In the genomic region with DNA sequence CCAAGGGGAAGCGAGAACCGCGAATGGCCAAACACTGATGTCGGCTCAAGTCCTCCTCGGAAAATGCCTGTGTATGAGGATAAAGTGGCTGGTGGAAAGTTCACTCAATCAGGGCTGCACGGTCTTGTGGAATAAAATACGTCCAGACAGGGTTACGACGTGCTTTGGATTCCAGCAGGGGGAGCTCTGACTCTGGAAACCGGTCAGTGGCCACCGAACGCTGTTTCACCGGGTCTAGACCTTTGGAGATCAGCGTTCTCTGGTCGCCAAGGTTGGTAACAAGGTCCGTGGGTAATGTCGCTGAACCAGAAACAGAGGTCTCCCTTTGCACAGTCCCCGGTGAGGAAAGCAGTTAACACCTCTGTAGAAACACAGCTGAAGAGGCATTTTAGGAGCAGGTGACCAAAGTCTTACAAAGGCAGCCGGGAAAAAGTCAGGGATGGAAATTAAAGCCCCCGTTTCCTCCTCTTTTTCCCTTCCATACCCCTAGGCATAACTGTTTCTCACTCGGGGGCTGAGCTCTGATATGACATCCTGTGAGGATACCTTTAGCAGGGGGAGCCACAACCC, we compare ENCODE assay signal across 8 cellular contexts. TPM values are rescaled to one million over a fixed set of nuclear protein-coding genes. Genes with fewer than 3 reads are reported as not detected.
DNase-seq lines count a peak whose midpoint lies in the region; ATAC-seq and TF ChIP-seq lines count a peak whose summit lies in the region.

No MANE protein-coding gene starts in this region.

- TF ChIP-seq CTCF in GM12872 (IDR thresholded peaks at IDR 0.05; ENCODE audit: insufficient read depth, low read depth, low read length) = peak; percentile 87

- peak; percentile 89 for DNase-seq in NCI-H748 (lab: John Stamatoyannopoulos, UW; ENCODE audit: unreplicated experiment)
- peak; percentile 71 to 78 for DNase-seq in activated CD4-positive, alpha-beta T cell treated with anti-CD3 and anti-CD28 coated beads, Interleukin-2, amount 50 U/mL, for 48 hours
- DNase-seq in effector CD8-positive, alpha-beta T cell (lab: John Stamatoyannopoulos, UW) = peak; percentile 44
- DNase-seq in lung microvascular endothelial cell (ENCODE audit: low read depth in 2 of 2) = peak; percentile 82 to 86
- DNase-seq in stimulated activated CD8-positive, alpha-beta memory T cell treated with anti-CD3 and anti-CD28 coated beads, Interleukin-12 subunit alpha, Interleukin-12 subunit beta, amount 100 ng/mL, for 4 hours (ENCODE audit: low read depth) = peak; percentile 30

- ATAC-seq in HG03520 (IDR thresholded peaks at IDR 0.05; ENCODE audit: unreplicated experiment) (peak; percentile 60), GM21528 (IDR thresholded peaks at IDR 0.05; ENCODE audit: low FRiP score, unreplicated experiment) (no peak)

RNA-seq across cellular contexts. Expression of gene CDCA7, which starts 47.8 kb away (rescaled TPM):
- 1.8 and 3.9 TPM in 2 replicates for total RNA-seq in lung microvascular endothelial cell

Comparison
In these comparisons a context has a peak if more than half of its experiments do, and no peak if none do; other contexts are left out.
1. DNase-seq: peak in every context shown above with its lines; median percentile 89 in NCI-H748; 84 in lung microvascular endothelial cell; 74 in activated CD4-positive, alpha-beta T cell treated with anti-CD3 and anti-CD28 coated beads, Interleukin-2, amount 50 U/mL, for 48 hours; 44 in effector CD8-positive, alpha-beta T cell; 30 in stimulated activated CD8-positive, alpha-beta memory T cell treated with anti-CD3 and anti-CD28 coated beads, Interleukin-12 subunit alpha, Interleukin-12 subunit beta, amount 100 ng/mL, for 4 hours.